8 cellular contexts compared by ENCODE assay signal in genomic region chr2:44342854-44343253, GRCh38. TPM values are rescaled to one million over a fixed set of nuclear protein-coding genes. Genes with fewer than 3 reads are reported as not detected.
DNase-seq lines count a peak whose midpoint lies in the region; ATAC-seq and TF ChIP-seq lines count a peak whose summit lies in the region.

No MANE protein-coding gene starts in this region.

- H3F3A ChIP-seq in neural cell (ENCODE audit: insufficient read depth, low read length, poor library complexity, severe bottlenecking) = no peaks in the 10 kb centered on the region

- DNase-seq in NCI-H82 (lab: John Stamatoyannopoulos, UW) (peak; percentile 53), NCI-H82 treated with DMSO at 0.1 percent for 48 hours (lab: John Stamatoyannopoulos, UW; ENCODE audit: unreplicated experiment) (no peak), LHCN-M2 (ENCODE audit: low read depth) (peak; percentile 25), brain microvascular endothelial cell (no peak), cortex of kidney (lab: John Stamatoyannopoulos, UW) (no peak)
- no peak for DNase-seq in activated T-cell treated with anti-CD3 and anti-CD28 coated beads, Interleukin-2, amount 50 U/mL, for 48 hours

- H3K27ac ChIP-seq in brain microvascular endothelial cell (no peak overlapping the region), neural cell (ENCODE audit: low read length) (no peak overlapping the region)

- peak; percentile 54 for TF ChIP-seq RAD21 in neural cell (conservative IDR thresholded peaks at IDR 0.05)

- ATAC-seq in GM19324 (IDR thresholded peaks at IDR 0.05; ENCODE audit: low FRiP score, unreplicated experiment) = no peak

- H3K9me3 ChIP-seq in neural cell (ENCODE audit: low read length) = no peaks in the 10 kb centered on the region

- H3K4me2 ChIP-seq in neural cell (ENCODE audit: low read length) = no peak overlapping the region

- H3K27me3 ChIP-seq in brain microvascular endothelial cell (replicated peaks) = no peaks in the 10 kb centered on the region
- H3K27me3 ChIP-seq in neural cell (ENCODE audit: insufficient read depth, low read depth, low read length) = no peaks in the 10 kb centered on the region

- no peak overlapping the region for H3K4me3 ChIP-seq in brain microvascular endothelial cell (ENCODE audit: low read depth, low read length)
- H3K4me3 ChIP-seq in neural cell (ENCODE audit: low read length) = no peak overlapping the region

- no peaks in the 10 kb centered on the region for H4K20me1 ChIP-seq in neural cell (ENCODE audit: insufficient read depth)

- H3K79me2 ChIP-seq in neural cell (replicated peaks; ENCODE audit: insufficient read depth, low read length) = no peaks in the 10 kb centered on the region

- TF ChIP-seq CTCF in brain microvascular endothelial cell (IDR thresholded peaks at IDR 0.05; ENCODE audit: low read depth, low read length, missing control alignments) (peak; percentile 47), neural cell (IDR thresholded peaks at IDR 0.05; ENCODE audit: poor library complexity, severe bottlenecking) (peak; percentile 63)

- H3K36me3 ChIP-seq in brain microvascular endothelial cell (replicated peaks) = peaks cover 16% of the 10 kb centered on the region
- peaks cover 15% of the 10 kb centered on the region for H3K36me3 ChIP-seq in neural cell (ENCODE audit: insufficient read depth, low read length)

- H3K9me2 ChIP-seq in neural cell (ENCODE audit: insufficient read depth, low read length) = no peaks in the 10 kb centered on the region

- H3K9ac ChIP-seq in neural cell (ENCODE audit: low read length) = no peak overlapping the region

- in situ Hi-C loops in brain microvascular endothelial cell (cut with HindIII; ENCODE audit: low pct_ligation_motif_present, low sequenced_read_pairs) = no loop called here

- no peak for TF ChIP-seq EP300 in neural cell (conservative IDR thresholded peaks at IDR 0.05; ENCODE audit: poor library complexity, severe bottlenecking)

- H2AFZ ChIP-seq in neural cell (ENCODE audit: low read depth, low read length) = no peak overlapping the region

TF ChIP-seq in neural cell, 6 proteins besides CTCF, POLR2A, EP300 and RAD21:
- TF ChIP-seq EZH2 (IDR thresholded peaks at IDR 0.05; ENCODE audit: borderline replicate concordance, insufficient read depth, low read length, poor library complexity, severe bottlenecking) (no peak), SMC3 (conservative IDR thresholded peaks at IDR 0.05; ENCODE audit: poor library complexity) (peak; percentile 64), MXI1 (conservative IDR thresholded peaks at IDR 0.05; ENCODE audit: poor library complexity, severe bottlenecking) (no peak), REST (IDR thresholded peaks at IDR 0.05; ENCODE audit: borderline replicate concordance) (no peak), POLR2AphosphoS5 (IDR thresholded peaks at IDR 0.05) (peak; percentile 27), TAF1 (IDR thresholded peaks at IDR 0.05; ENCODE audit: low read depth) (no peak)

RNA-seq across cellular contexts. Expression of gene PREPL, which starts 18.4 kb away (rescaled TPM):
- total RNA-seq in LHCN-M2 (2014; rRNA removed) = 38.5 and 43.2 TPM in 2 replicates
- polyA plus RNA-seq in LHCN-M2 (2012) = 11.5 TPM
- polyA plus RNA-seq in neural cell = 217 and 236 TPM in 2 replicates
- 310 and 358 TPM in 2 replicates for polyA minus RNA-seq in neural cell

RNA-seq across cellular contexts. Expression of gene CAMKMT, which starts 18.9 kb away (rescaled TPM):
- 6.2 and 10.1 TPM in 2 replicates for total RNA-seq in LHCN-M2 (2014; rRNA removed)
- polyA plus RNA-seq in LHCN-M2 (2012) = 3.8 TPM
- polyA plus RNA-seq in neural cell = 4.0 and 5.1 TPM in 2 replicates
- 5.4 and 10.1 TPM in 2 replicates for polyA minus RNA-seq in neural cell

Comparison
In these comparisons a context has a peak if more than half of its experiments do, and no peak if none do; other contexts are left out.
1. DNase-seq: peak in NCI-H82 (single experiment) and LHCN-M2 (single experiment); none in NCI-H82 treated with DMSO at 0.1 percent for 48 hours (single experiment), brain microvascular endothelial cell (single experiment), cortex of kidney (single experiment) and activated T-cell treated with anti-CD3 and anti-CD28 coated beads, Interleukin-2, amount 50 U/mL, for 48 hours (0 of 2).